Comparison of ENCODE assay signal across 25 cellular contexts in the genomic region with DNA sequence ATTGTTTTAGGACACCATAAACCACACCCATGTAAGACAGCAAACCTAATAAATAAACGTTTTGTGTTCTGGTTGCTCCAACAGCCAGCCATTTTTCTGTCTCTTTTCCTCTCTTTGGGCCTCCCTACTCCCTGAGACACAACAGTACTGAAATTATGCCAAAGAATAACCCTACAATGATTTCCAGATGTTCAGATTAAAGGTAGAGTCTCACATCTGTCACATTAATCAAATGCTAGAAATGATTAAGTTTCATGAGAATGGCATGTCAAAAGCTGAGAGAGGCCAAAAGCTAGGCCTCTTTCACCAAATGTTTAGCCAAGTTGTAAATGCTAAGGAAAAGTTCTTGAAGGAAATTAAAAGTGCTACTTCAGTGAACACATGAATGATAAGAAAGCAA.
DNase-seq lines count a peak whose midpoint lies in the region; ATAC-seq, FAIRE-seq and TF ChIP-seq lines count a peak whose summit lies in the region.
"Had no signal": no experiment of that assay in that cellular context is flagged by ENCODE, and none has a peak within 500 bp of the region (broad histone marks: within the 10 kb centered on the region; RNA-seq: fewer than 3 reads in every experiment).

No MANE protein-coding gene starts in this region.

- no peaks in the 10 kb centered on the region for H3K4me1 ChIP-seq in IMR-90 (ENCODE audit: control insufficient read depth, insufficient read depth, low read length)
- no peaks in the 10 kb centered on the region for H3K4me1 ChIP-seq in endodermal cell (ENCODE audit: control insufficient read depth, insufficient read depth, low read length)
- H3K4me1 ChIP-seq: BLaER1, prostate gland had no signal

- no TSS peak for BruUV-seq in IMR-90 (replicated peaks; lab: Mats Ljungman, UMichigan)

- no peak for ATAC-seq in IMR-90 (ENCODE audit: low read depth)
- ATAC-seq in HG03432 (IDR thresholded peaks at IDR 0.05; ENCODE audit: unreplicated experiment): no peak
- no peak for ATAC-seq in GM21576 (IDR thresholded peaks at IDR 0.05; ENCODE audit: unreplicated experiment)
- ATAC-seq: foreskin keratinocyte had no signal

- peaks cover 11% of the 10 kb centered on the region for H3K4me1 Mint-ChIP-seq in chondrocyte (ENCODE audit: low read depth)
- H3K4me1 Mint-ChIP-seq in endodermal cell: peaks cover 10% of the 10 kb centered on the region

- H2AFZ ChIP-seq in IMR-90 (replicated peaks; ENCODE audit: low read length, poor library complexity): no peak overlapping the region

- H4K91ac ChIP-seq in IMR-90 (ENCODE audit: insufficient read depth, low read depth, low read length): no peak overlapping the region

- no peak overlapping the region for H3K56ac ChIP-seq in IMR-90 (ENCODE audit: extremely low read depth, insufficient read depth, low read length)

- H2AK5ac ChIP-seq in IMR-90 (ENCODE audit: low read depth, low read length): no peak overlapping the region

- H3K79me1 ChIP-seq in IMR-90 (ENCODE audit: low read depth in 1 of 2, low read length in 2 of 2): no peaks in the 10 kb centered on the region

- H3K9me3 ChIP-seq in IMR-90 (ENCODE audit: control insufficient read depth, insufficient read depth, low read length) (no peaks in the 10 kb centered on the region; the same call in 1 of the 2 replicates), endodermal cell (ENCODE audit: control insufficient read depth, low read length) (no peaks in the 10 kb centered on the region)
- H3K9me3 ChIP-seq: prostate gland, stomach, tibial nerve had no signal

- H3K27me3 Mint-ChIP-seq in chondrocyte (ENCODE audit: low read depth) (no peaks in the 10 kb centered on the region), endodermal cell (ENCODE audit: insufficient read depth) (no peaks in the 10 kb centered on the region)
- H3K27me3 Mint-ChIP-seq: activated naive CD8-positive, alpha-beta T cell treated with anti-CD3 and anti-CD28 coated beads, Interleukin-2, amount 10 ng/mL, durations not matched to agents 7 days and 5 days had no signal

- no CpG with 5 or more reads among the region's 1 CpG for WGBS in IMR-90 (ENCODE audit: extremely low coverage in 2 of 2, insufficient read length in 1 of 2), 2 experiments
- WGBS in endodermal cell (ENCODE audit: insufficient coverage in 1 of 2, insufficient read length in 1 of 2), 2 experiments: 91% methylated on average over 1 of the region's 1 CpG; no CpG with 5 or more reads in 1 of the 2 experiments

- no peaks in the 10 kb centered on the region for H3K9me3 Mint-ChIP-seq in chondrocyte (ENCODE audit: low read depth)
- no peaks in the 10 kb centered on the region for H3K9me3 Mint-ChIP-seq in endodermal cell
- H3K9me3 Mint-ChIP-seq: activated naive CD8-positive, alpha-beta T cell treated with anti-CD3 and anti-CD28 coated beads, Interleukin-2, amount 10 ng/mL, durations not matched to agents 7 days and 5 days; T-helper 2 cell treated with Interferon-gamma antibody and Interleukin-4, amounts not matched to agents 5 μg/mL and 100 μg/mL, for 36 hours had no signal

- H3K27me3 ChIP-seq in IMR-90 (ENCODE audit: control insufficient read depth, insufficient read depth, low read length) (no peaks in the 10 kb centered on the region), endodermal cell (ENCODE audit: control insufficient read depth, insufficient read depth, low read length, poor library complexity, severe bottlenecking) (no peaks in the 10 kb centered on the region)
- H3K27me3 ChIP-seq: BLaER1, dorsolateral prefrontal cortex, foreskin keratinocyte, stomach, tibial nerve had no signal

- H3K27ac ChIP-seq in IMR-90 (ENCODE audit: insufficient read depth, low read length) (no peak overlapping the region), endodermal cell (ENCODE audit: low read depth, low read length) (no peak overlapping the region)
- H3K27ac ChIP-seq: BLaER1, dorsolateral prefrontal cortex, foreskin keratinocyte, prostate gland, RWPE1 had no signal

- H3K14ac ChIP-seq in IMR-90 (replicated peaks; ENCODE audit: low read depth, low read length): no peak overlapping the region

- no peak overlapping the region for H2BK5ac ChIP-seq in IMR-90 (ENCODE audit: low read depth, low read length, poor library complexity, severe bottlenecking)

- H3K36me3 ChIP-seq in IMR-90 (ENCODE audit: control insufficient read depth, insufficient read depth, low read length): no peaks in the 10 kb centered on the region
- H3K36me3 ChIP-seq in endodermal cell (ENCODE audit: control insufficient read depth, insufficient read depth, low read length): no peaks in the 10 kb centered on the region
- H3K36me3 ChIP-seq: prostate gland had no signal

- no peak overlapping the region for H2AK9ac ChIP-seq in IMR-90 (replicated peaks; ENCODE audit: low read depth, low read length, poor library complexity)

- H4K20me1 ChIP-seq in IMR-90 (ENCODE audit: insufficient read depth, low read length): no peaks in the 10 kb centered on the region
- H4K20me1 ChIP-seq: BLaER1 had no signal

- H3K9me1 ChIP-seq in IMR-90 (ENCODE audit: insufficient read depth, low read length): no peaks in the 10 kb centered on the region

- no peak overlapping the region for H3K23ac ChIP-seq in IMR-90 (ENCODE audit: low read depth, low read length)

- FAIRE-seq in D721Med (lab: Jason Lieb, UNC): no peak

- H2BK120ac ChIP-seq in IMR-90 (ENCODE audit: low read depth, low read length): no peak overlapping the region

- H2BK15ac ChIP-seq in IMR-90 (ENCODE audit: low read depth, low read length): no peak overlapping the region

- POLR2A ChIA-PET in IMR-90 (lab: Charles Lee; ENCODE audit: unreplicated experiment): no interaction called here

- no peak overlapping the region for H3K4me2 ChIP-seq in IMR-90 (ENCODE audit: low read depth, low read length)
- H3K4me2 ChIP-seq: BLaER1 had no signal

- peak; percentile 16 for DNase-seq in AG09309 (ENCODE audit: low read depth)
- DNase-seq in IMR-90: peak; percentile 6
- no peak for DNase-seq in chondrocyte (ENCODE audit: low spot score)
- peak; percentile 30 for DNase-seq in myocyte (ENCODE audit: low read depth)
- no peak for DNase-seq in D721Med (ENCODE audit: insufficient read length, low spot score)
- DNase-seq in endodermal cell: no peak
- DNase-seq: activated CD4-positive, alpha-beta T cell treated with anti-CD3 and anti-CD28 coated beads for 4 hours; activated CD8-positive, alpha-beta memory T cell treated with anti-CD3 and anti-CD28 coated beads for 24 hours; activated effector memory CD4-positive, alpha-beta T cell treated with anti-CD3 and anti-CD28 coated beads, Interleukin-2, amount 50 U/mL, for 16 hours; activated naive CD8-positive, alpha-beta T cell treated with anti-CD3 and anti-CD28 coated beads, Interleukin-2, amount 10 ng/mL, durations not matched to agents 7 days and 5 days; cerebellar nuclear complex; dorsolateral prefrontal cortex; foreskin keratinocyte; GDM1; Karpas-422; NCI-H1436 treated with DMSO at 0.1 percent for 48 hours; NCI-H446; stomach had no signal

- TF ChIP-seq CTCF in AG09309 (IDR thresholded peaks at IDR 0.05; ENCODE audit: control insufficient read depth, insufficient read depth, low read depth, low read length, missing control alignments): no peak
- no peak for TF ChIP-seq CTCF in IMR-90 (conservative IDR thresholded peaks at IDR 0.05; ENCODE audit: low read depth, low read length)
- no peak for TF ChIP-seq CTCF in chondrocyte (IDR thresholded peaks at IDR 0.05)
- TF ChIP-seq CTCF in D721Med (IDR thresholded peaks at IDR 0.05; ENCODE audit: insufficient read depth, missing control alignments): no peak
- no peak for TF ChIP-seq CTCF in endodermal cell (conservative IDR thresholded peaks at IDR 0.05)

- no peak for TF ChIP-seq POLR2A in IMR-90 (IDR thresholded peaks at IDR 0.05; ENCODE audit: low read depth, low read length)

- intact Hi-C loops in IMR-90 (cut with micrococcal nuclease): no loop called here

- TF ChIP-seq RAD21 in IMR-90 (IDR thresholded peaks at IDR 0.05; ENCODE audit: low read length): no peak

- CTCF ChIA-PET in IMR-90 (lab: Yijun Ruan, JAX): interaction anchor here (0.6 kb wide), 1 partner anchor 753 kb away, joined by 4 read pairs; no protein-coding TSS in a partner anchor

- no peak overlapping the region for H3K18ac ChIP-seq in IMR-90 (ENCODE audit: low read depth, low read length)

- H3K4me3 ChIP-seq in AG09309 (ENCODE audit: control insufficient read depth, low read depth, low read length) (no peak overlapping the region), IMR-90 (ENCODE audit: insufficient read depth, low read depth, low read length) (no peak overlapping the region), endodermal cell (ENCODE audit: low read length) (no peak overlapping the region)
- H3K4me3 ChIP-seq: BLaER1, dorsolateral prefrontal cortex, prostate gland, stomach, tibial nerve had no signal

- H3K4ac ChIP-seq in IMR-90 (ENCODE audit: low read depth, low read length): no peak overlapping the region

- no peak overlapping the region for H2BK20ac ChIP-seq in IMR-90 (ENCODE audit: low read depth, low read length)

- H3K4me3 Mint-ChIP-seq in chondrocyte (ENCODE audit: unreplicated experiment) (no peak overlapping the region), endodermal cell (no peak overlapping the region)
- H3K4me3 Mint-ChIP-seq: activated naive CD8-positive, alpha-beta T cell treated with anti-CD3 and anti-CD28 coated beads, Interleukin-2, amount 10 ng/mL, durations not matched to agents 7 days and 5 days; T-helper 2 cell treated with Interferon-gamma antibody and Interleukin-4, amounts not matched to agents 5 μg/mL and 100 μg/mL, for 36 hours had no signal

- dilution Hi-C loops in IMR-90 (cut with HindIII; ENCODE audit: low sequenced_read_pairs, unreplicated experiment): no loop called here

- no peak overlapping the region for H3K9ac ChIP-seq in IMR-90 (ENCODE audit: low read depth, low read length)
- no peak overlapping the region for H3K9ac ChIP-seq in endodermal cell (ENCODE audit: extremely low read depth, low read length, poor library complexity, severe bottlenecking)
- H3K9ac ChIP-seq: BLaER1 had no signal

- no peak overlapping the region for H4K5ac ChIP-seq in IMR-90 (ENCODE audit: low read depth, low read length)

- H3K36me3 Mint-ChIP-seq in chondrocyte (ENCODE audit: low read depth) (peaks cover 3% of the 10 kb centered on the region), endodermal cell (ENCODE audit: low read depth) (no peaks in the 10 kb centered on the region)

- H3K27ac Mint-ChIP-seq in chondrocyte (ENCODE audit: unreplicated experiment): peak overlapping the region; percentile 55
- no peak overlapping the region for H3K27ac Mint-ChIP-seq in endodermal cell
- H3K27ac Mint-ChIP-seq: activated naive CD8-positive, alpha-beta T cell treated with anti-CD3 and anti-CD28 coated beads, Interleukin-2, amount 10 ng/mL, durations not matched to agents 7 days and 5 days; T-helper 2 cell treated with Interferon-gamma antibody and Interleukin-4, amounts not matched to agents 5 μg/mL and 100 μg/mL, for 36 hours had no signal

- no peak overlapping the region; a peak in 1 of 4 replicates for H4K8ac ChIP-seq in IMR-90 (ENCODE audit: low read depth in 2 of 2, low read length in 2 of 2)

- in situ Hi-C loops in IMR-90 (cut with MboI; ENCODE audit: low sequenced_read_pairs): loop anchor here (10.0 kb wide), 1 partner anchor 1151 kb away; no protein-coding TSS in a partner anchor

TF ChIP-seq in IMR-90, 13 proteins besides CTCF, POLR2A, EP300 and RAD21 (continues in another document):
- TF ChIP-seq NFE2L2 (IDR thresholded peaks at IDR 0.05; ENCODE audit: low read depth, low read length): no peak

Comparison
In these comparisons a context has a peak if more than half of its experiments do, and no peak if none do; other contexts are left out.
1. DNase-seq: peak in AG09309 (single experiment), IMR-90 (single experiment) and myocyte (single experiment); none in chondrocyte (single experiment), D721Med (single experiment) and endodermal cell (single experiment).